Comparison of ENCODE assay signal across 12 cellular contexts in the genomic region with DNA sequence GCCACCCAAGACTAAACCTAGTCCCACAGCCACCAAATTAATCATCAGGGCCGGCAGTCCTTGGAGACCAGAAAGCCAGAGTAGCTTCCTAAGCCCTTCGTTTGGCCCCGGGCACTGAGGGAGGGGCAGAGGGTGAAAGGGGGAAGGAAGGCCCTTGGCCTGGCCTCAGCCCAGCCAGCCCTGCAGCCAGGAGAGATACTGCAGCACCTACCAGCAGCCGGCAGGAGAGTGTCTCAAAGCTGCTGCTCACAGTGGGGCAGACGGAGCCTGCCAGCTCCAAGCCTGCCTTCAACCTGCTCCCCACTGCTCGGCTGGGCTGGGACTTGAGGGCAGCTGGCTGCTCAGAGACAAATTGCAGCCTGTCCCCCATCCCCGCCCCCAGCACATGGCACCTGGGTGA. TPM values are rescaled to one million over a fixed set of nuclear protein-coding genes. Genes with fewer than 3 reads are reported as not detected.
DNase-seq lines count a peak whose midpoint lies in the region; ATAC-seq, FAIRE-seq and TF ChIP-seq lines count a peak whose summit lies in the region.
"Not testable (repeated sequence)": the region's sequence is repeated elsewhere in the genome, so short reads cannot be mapped to it uniquely, and the experiment has no call there.
"Had no signal": no experiment of that assay in that cellular context is flagged by ENCODE, and none has a peak within 500 bp of the region (broad histone marks: within the 10 kb centered on the region; RNA-seq: fewer than 3 reads in every experiment).

No MANE protein-coding gene starts in this region.

- H2AFZ ChIP-seq in GM23338; K562 (ENCODE audit: low read depth, low read length): not testable (repeated sequence)

- not testable (repeated sequence) for H3K4me1 Mint-ChIP-seq in GM23338; naive thymus-derived CD4-positive, alpha-beta T cell

- not testable (repeated sequence) for H3K4me3 ChIP-seq in GM23338; Panc1 (ENCODE audit: low read depth in 2 of 2, low read length in 2 of 2); K562; heart left ventricle; naive thymus-derived CD4-positive, alpha-beta T cell (ENCODE audit: low read length); upper lobe of right lung

- not testable (repeated sequence) for FAIRE-seq in K562 (lab: Jason Lieb, UNC)

- TF ChIP-seq RAD21 in K562 (CRISPR knock-in tag; conservative IDR thresholded peaks at IDR 0.05 in 1 of 2, IDR thresholded peaks at IDR 0.05 in 1 of 2) = not testable (repeated sequence)

- H3K4me1 ChIP-seq in GM23338 (ENCODE audit: insufficient read depth); Panc1 (ENCODE audit: control insufficient read depth, insufficient read depth, low read length); K562 (replicated peaks in 1 of 2; ENCODE audit: control insufficient read depth in 2 of 2, insufficient read depth in 2 of 2, low read length in 2 of 2); heart left ventricle; naive thymus-derived CD4-positive, alpha-beta T cell (ENCODE audit: control insufficient read depth in 2 of 2, insufficient read depth in 2 of 2, low read length in 2 of 2); upper lobe of right lung: not testable (repeated sequence)

- H3K9me2 ChIP-seq in GM23338 (ENCODE audit: insufficient read depth) = not testable (repeated sequence)

- H3K27me3 Mint-ChIP-seq in GM23338 (ENCODE audit: insufficient read depth, low read depth, poor library complexity); naive thymus-derived CD4-positive, alpha-beta T cell: not testable (repeated sequence)

- not testable (repeated sequence) for H3K79me2 ChIP-seq in GM23338 (replicated peaks; ENCODE audit: insufficient read depth); K562 (ENCODE audit: control insufficient read depth, insufficient read depth, low read length)

- H3K36me3 Mint-ChIP-seq in GM23338 (ENCODE audit: low read depth); naive thymus-derived CD4-positive, alpha-beta T cell: not testable (repeated sequence)

- not testable (repeated sequence) for H4K20me1 ChIP-seq in GM23338 (replicated peaks; ENCODE audit: insufficient read depth); K562 (replicated peaks; ENCODE audit: control insufficient read depth, insufficient read depth, low read length)

- DNase-seq in GM23338 (ENCODE audit: low spot score); Panc1 (ENCODE audit: low read depth, low spot score); K562 (ENCODE audit: extremely low read depth in 1 of 4, low spot score in 3 of 4); heart left ventricle; naive thymus-derived CD4-positive, alpha-beta T cell; upper lobe of right lung: not testable (repeated sequence)

- not testable (repeated sequence) for H3K9me1 ChIP-seq in K562 (ENCODE audit: control insufficient read depth, insufficient read depth, low read length)

- H3K27ac Mint-ChIP-seq in GM23338; naive thymus-derived CD4-positive, alpha-beta T cell: not testable (repeated sequence)

- in situ Hi-C loops in Panc1 (cut with HindIII; ENCODE audit: low pct_unique_long_range_greater_than_20kb, low sequenced_read_pairs); K562 (cut with MboI): not testable (repeated sequence)

- not testable (repeated sequence) for TF ChIP-seq CTCF in GM23338 (conservative IDR thresholded peaks at IDR 0.05; ENCODE audit: low read depth in 2 of 2); Panc1 (IDR thresholded peaks at IDR 0.05); K562 (IDR thresholded peaks at IDR 0.05 in 2 of 3, conservative IDR thresholded peaks at IDR 0.05 in 1 of 3; ENCODE audit: insufficient read depth in 2 of 3, low read depth in 1 of 3, low read length in 3 of 3); heart left ventricle (IDR thresholded peaks at IDR 0.05); upper lobe of right lung (IDR thresholded peaks at IDR 0.05)

- intact Hi-C loops in Panc1 (cut with micrococcal nuclease; ENCODE audit: unreplicated experiment); K562 (cut with micrococcal nuclease); heart left ventricle (cut with DNase I); naive thymus-derived CD4-positive, alpha-beta T cell (cut with micrococcal nuclease); upper lobe of right lung (cut with DNase I): not testable (repeated sequence)

- TF ChIP-seq POLR2A in K562 (conservative IDR thresholded peaks at IDR 0.05); heart left ventricle (IDR thresholded peaks at IDR 0.05): not testable (repeated sequence)

- ATAC-seq in GM23338 (peak; percentile 97), Panc1 (peak; percentile 72), K562 (peak; percentile 63), heart left ventricle (peak in 3 of 4 donors; percentile 29 to 45 (median 37)), upper lobe of right lung (peak; percentile 22)
- peak; percentile 20 for ATAC-seq in naive thymus-derived CD4-positive, alpha-beta T cell

- H3K9me3 ChIP-seq in Panc1 (ENCODE audit: control insufficient read depth, insufficient read depth, low read depth, low read length); K562 (replicated peaks; ENCODE audit: control insufficient read depth, insufficient read depth, low read depth, low read length); heart left ventricle; naive thymus-derived CD4-positive, alpha-beta T cell (ENCODE audit: control insufficient read depth in 2 of 3, low read length in 3 of 3); upper lobe of right lung: not testable (repeated sequence)

- CTCF ChIA-PET in Panc1 (lab: Charles Lee); K562 (lab: Yijun Ruan, JAX; ENCODE audit: low intra/inter-chr PET ratio); naive thymus-derived CD4-positive, alpha-beta T cell (lab: Charles Lee): not testable (repeated sequence)

- H3K27me3 ChIP-seq in GM23338 (ENCODE audit: insufficient read depth); Panc1 (ENCODE audit: control insufficient read depth, insufficient read depth, low read length); K562 (ENCODE audit: control insufficient read depth in 2 of 2, insufficient read depth in 2 of 2, low read length in 2 of 2); heart left ventricle; naive thymus-derived CD4-positive, alpha-beta T cell (ENCODE audit: control insufficient read depth in 2 of 2, insufficient read depth in 2 of 2, low read length in 2 of 2); upper lobe of right lung: not testable (repeated sequence)

- not testable (repeated sequence) for H3K9me3 Mint-ChIP-seq in GM23338; naive thymus-derived CD4-positive, alpha-beta T cell

- not testable (repeated sequence) for H3K27ac ChIP-seq in GM23338 (ENCODE audit: low read depth); Panc1 (ENCODE audit: low read length); K562 (ENCODE audit: extremely low read depth, low read depth, low read length); heart left ventricle; naive thymus-derived CD4-positive, alpha-beta T cell (ENCODE audit: low read depth, low read length); upper lobe of right lung

- TF ChIP-seq EP300 in K562 (IDR thresholded peaks at IDR 0.05; ENCODE audit: low read length) = not testable (repeated sequence)

- not testable (repeated sequence) for H3K36me3 ChIP-seq in GM23338 (ENCODE audit: insufficient read depth); Panc1 (ENCODE audit: control insufficient read depth, insufficient read depth, low read length); K562 (ENCODE audit: control insufficient read depth, insufficient read depth, low read length); heart left ventricle; naive thymus-derived CD4-positive, alpha-beta T cell (ENCODE audit: control insufficient read depth in 2 of 3, insufficient read depth in 3 of 3, low read length in 3 of 3); upper lobe of right lung

- WGBS in K562 (ENCODE audit: insufficient coverage, low coverage, missing lambda C conversion rate) = no CpG with 5 or more reads among the region's 7 CpGs
- no CpG with 5 or more reads among the region's 7 CpGs for WGBS in heart left ventricle, 4 donors

- BruUV-seq in Panc1 (replicated peaks; lab: Mats Ljungman, UMichigan); K562 (replicated peaks; lab: Mats Ljungman, UMichigan): not testable (repeated sequence)

- POLR2A ChIA-PET in Panc1 (lab: Charles Lee); K562 (lab: Yijun Ruan, JAX); naive thymus-derived CD4-positive, alpha-beta T cell (lab: Charles Lee): not testable (repeated sequence)

- not testable (repeated sequence) for H3F3A ChIP-seq in GM23338 (replicated peaks; ENCODE audit: low read depth)

- H3K4me2 ChIP-seq in GM23338; K562 (ENCODE audit: insufficient read depth, low read length): not testable (repeated sequence)

- H3K4me3 Mint-ChIP-seq in GM23338; naive thymus-derived CD4-positive, alpha-beta T cell: not testable (repeated sequence)

- not testable (repeated sequence) for H3K9ac ChIP-seq in K562 (ENCODE audit: insufficient read depth in 1 of 2, low read depth in 2 of 2, low read length in 2 of 2)

RNA-seq across cellular contexts. Expression of a gene that starts 50.3 kb away (rescaled TPM):
- not detected in 2 replicates for total RNA-seq in GM23338 (2014; rRNA removed; shearing (Covaris generic))
- polyA plus RNA-seq in GM23338 (2016; fragmentation: Nextera tagmentation; extraction: Ambion mirVana) (0.24 TPM in 1 of 2 replicates, not detected in the other), K562 (2011; rRNA removed) (not detected in 2 replicates), K562 (2014; fragmentation: Illumina TruSeq; extraction: Trizol) (not detected in 2 replicates), K562 (2014; fragmentation: Nextera tagmentation; extraction: Ambion mirVana) (not detected), K562 (2014; rRNA removed) (0.32 TPM in 1 of 2 replicates, not detected in the other), heart left ventricle (under 1 TPM; 0.30 to 0.32 TPM)
- total RNA-seq in Panc1 (2021; ENCODE audit: unreplicated experiment) (1.5 TPM), K562 (2014; rRNA removed) (not detected in 2 replicates), K562 (2014; rRNA removed; fragmentation: Illumina TruSeq; extraction: Trizol) (not detected in 2 replicates), K562 (2015; rRNA removed; fragmentation: Illumina TruSeq; extraction: Trizol) (not detected in 2 replicates), K562 (2021) (not detected in 2 replicates), heart left ventricle (under 1 TPM in 4 of 9 donors, not detected in 5; 0.20 to 0.56 (median 0.29) TPM), upper lobe of right lung (2.1 TPM)
- 1.8 TPM for polyA plus RNA-seq in Panc1 (2012; ENCODE audit: insufficient read length)
- total RNA-seq in K562 (2011; cell fraction: chromatin; rRNA removed; ENCODE audit: low replicate concordance) = not detected in 2 replicates
- total RNA-seq in K562 (2011; cell fraction: nucleolus; rRNA removed) = not detected in 2 replicates
- not detected in 2 replicates for total RNA-seq in K562 (2011; cell fraction: nucleoplasm; rRNA removed)
- polyA plus RNA-seq in K562 (2011; cell fraction: cytosol; rRNA removed) = not detected in 2 replicates
- polyA plus RNA-seq in K562 (2011; cell fraction: nucleus; rRNA removed) = 0.07 TPM in 1 of 2 replicates, not detected in the other
- 0.10 TPM in 1 of 2 replicates, not detected in the other for polyA plus RNA-seq in K562 (2012)
- not detected in 2 replicates for polyA minus RNA-seq in K562 (2011; rRNA and poly(A)+ RNA removed)
- polyA minus RNA-seq in K562 (2011; cell fraction: cytosol; rRNA and poly(A)+ RNA removed) = not detected in 2 replicates
- not detected in 2 replicates for polyA minus RNA-seq in K562 (2011; cell fraction: nucleus; rRNA and poly(A)+ RNA removed)
- total RNA-seq in naive thymus-derived CD4-positive, alpha-beta T cell = 1 to 10 TPM in 3 of 5 experiments, under 1 TPM in 2; 0.36 to 1.5 (median 1.2) TPM
- not detected for polyA plus RNA-seq in naive thymus-derived CD4-positive, alpha-beta T cell
- total RNA-seq: A673, Calu3, Daoy, G401, HFFc6 had no signal
- polyA plus RNA-seq: CD4-positive, alpha-beta memory T cell had no signal

Comparison
In these comparisons a context has a peak if more than half of its experiments do, and no peak if none do; other contexts are left out.
1. ATAC-seq: peak in every context shown above with its lines; median percentile 97 in GM23338; 72 in Panc1; 63 in K562; 37 in heart left ventricle; 22 in upper lobe of right lung; 20 in naive thymus-derived CD4-positive, alpha-beta T cell.